In genomic region chr11:119156496-119156895, GRCh38 we compare ENCODE assay signal across 2 cellular contexts.
TF ChIP-seq lines count a peak whose summit lies in the region.

No MANE protein-coding gene starts in this region.

TF ChIP-seq in HCT116, 20 proteins besides CTCF, POLR2A, EP300 and RAD21:
- TF ChIP-seq JUND (IDR thresholded peaks at IDR 0.05) (no peak), ZFX (IDR thresholded peaks at IDR 0.05) (no peak)

TF ChIP-seq in H1, 55 proteins besides CTCF, POLR2A, EP300 and RAD21:
- no peak for TF ChIP-seq NRF1 (IDR thresholded peaks at IDR 0.05; ENCODE audit: low read depth, low read length)
- TF ChIP-seq SIX5 (IDR thresholded peaks at IDR 0.05; ENCODE audit: low read depth, low read length): no peak
- TF ChIP-seq JUND (IDR thresholded peaks at IDR 0.05; ENCODE audit: low read length): no peak
- TF ChIP-seq BCL11A (IDR thresholded peaks at IDR 0.05; ENCODE audit: low read depth in 2 of 2, low read length in 2 of 2): no peak
- no peak for TF ChIP-seq SP4 (IDR thresholded peaks at IDR 0.05; ENCODE audit: low read length)
- TF ChIP-seq ZNF274 (IDR thresholded peaks at IDR 0.05; ENCODE audit: borderline replicate concordance, extremely low read depth, low read length): no peak
- no peak for TF ChIP-seq KDM5A (IDR thresholded peaks at IDR 0.05; ENCODE audit: low read length)
